In genomic region chr5:172003750-172004149, GRCh38 we compare ENCODE assay signal across 1 cellular context.
TF ChIP-seq lines count a peak whose summit lies in the region.

No MANE protein-coding gene starts in this region.

TF ChIP-seq in GM23338, 12 proteins besides CTCF, POLR2A, EP300 and RAD21:
- TF ChIP-seq NANOG (IDR thresholded peaks at IDR 0.05; ENCODE audit: borderline replicate concordance) (no peak), STAT1 (IDR thresholded peaks at IDR 0.05; ENCODE audit: unreplicated experiment) (no peak), ZNF114 (CRISPR knock-in tag; IDR thresholded peaks at IDR 0.05) (no peak), ETS1 (IDR thresholded peaks at IDR 0.05) (no peak), CREB1 (CRISPR knock-in tag; IDR thresholded peaks at IDR 0.05; ENCODE audit: low read depth) (no peak), EZH2phosphoT487 (IDR thresholded peaks at IDR 0.05; ENCODE audit: unreplicated experiment) (no peak), ZNF331 (CRISPR knock-in tag; IDR thresholded peaks at IDR 0.05; ENCODE audit: low read depth) (no peak), JUNB (IDR thresholded peaks at IDR 0.05; ENCODE audit: unreplicated experiment) (no peak), EZH2 (IDR thresholded peaks at IDR 0.05; ENCODE audit: low read depth, unreplicated experiment) (no peak), POLR2AphosphoS5 (IDR thresholded peaks at IDR 0.05; ENCODE audit: low read depth) (no peak)
- TF ChIP-seq, protein P1, sequence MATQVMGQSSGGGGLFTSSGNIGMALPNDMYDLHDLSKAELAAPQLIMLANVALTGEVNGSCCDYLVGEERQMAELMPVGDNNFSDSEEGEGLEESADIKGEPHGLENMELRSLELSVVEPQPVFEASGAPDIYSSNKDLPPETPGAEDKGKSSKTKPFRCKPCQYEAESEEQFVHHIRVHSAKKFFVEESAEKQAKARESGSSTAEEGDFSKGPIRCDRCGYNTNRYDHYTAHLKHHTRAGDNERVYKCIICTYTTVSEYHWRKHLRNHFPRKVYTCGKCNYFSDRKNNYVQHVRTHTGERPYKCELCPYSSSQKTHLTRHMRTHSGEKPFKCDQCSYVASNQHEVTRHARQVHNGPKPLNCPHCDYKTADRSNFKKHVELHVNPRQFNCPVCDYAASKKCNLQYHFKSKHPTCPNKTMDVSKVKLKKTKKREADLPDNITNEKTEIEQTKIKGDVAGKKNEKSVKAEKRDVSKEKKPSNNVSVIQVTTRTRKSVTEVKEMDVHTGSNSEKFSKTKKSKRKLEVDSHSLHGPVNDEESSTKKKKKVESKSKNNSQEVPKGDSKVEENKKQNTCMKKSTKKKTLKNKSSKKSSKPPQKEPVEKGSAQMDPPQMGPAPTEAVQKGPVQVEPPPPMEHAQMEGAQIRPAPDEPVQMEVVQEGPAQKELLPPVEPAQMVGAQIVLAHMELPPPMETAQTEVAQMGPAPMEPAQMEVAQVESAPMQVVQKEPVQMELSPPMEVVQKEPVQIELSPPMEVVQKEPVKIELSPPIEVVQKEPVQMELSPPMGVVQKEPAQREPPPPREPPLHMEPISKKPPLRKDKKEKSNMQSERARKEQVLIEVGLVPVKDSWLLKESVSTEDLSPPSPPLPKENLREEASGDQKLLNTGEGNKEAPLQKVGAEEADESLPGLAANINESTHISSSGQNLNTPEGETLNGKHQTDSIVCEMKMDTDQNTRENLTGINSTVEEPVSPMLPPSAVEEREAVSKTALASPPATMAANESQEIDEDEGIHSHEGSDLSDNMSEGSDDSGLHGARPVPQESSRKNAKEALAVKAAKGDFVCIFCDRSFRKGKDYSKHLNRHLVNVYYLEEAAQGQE (IDR thresholded peaks at IDR 0.05; ENCODE audit: unreplicated experiment), result no peak
- TF ChIP-seq, protein P2, sequence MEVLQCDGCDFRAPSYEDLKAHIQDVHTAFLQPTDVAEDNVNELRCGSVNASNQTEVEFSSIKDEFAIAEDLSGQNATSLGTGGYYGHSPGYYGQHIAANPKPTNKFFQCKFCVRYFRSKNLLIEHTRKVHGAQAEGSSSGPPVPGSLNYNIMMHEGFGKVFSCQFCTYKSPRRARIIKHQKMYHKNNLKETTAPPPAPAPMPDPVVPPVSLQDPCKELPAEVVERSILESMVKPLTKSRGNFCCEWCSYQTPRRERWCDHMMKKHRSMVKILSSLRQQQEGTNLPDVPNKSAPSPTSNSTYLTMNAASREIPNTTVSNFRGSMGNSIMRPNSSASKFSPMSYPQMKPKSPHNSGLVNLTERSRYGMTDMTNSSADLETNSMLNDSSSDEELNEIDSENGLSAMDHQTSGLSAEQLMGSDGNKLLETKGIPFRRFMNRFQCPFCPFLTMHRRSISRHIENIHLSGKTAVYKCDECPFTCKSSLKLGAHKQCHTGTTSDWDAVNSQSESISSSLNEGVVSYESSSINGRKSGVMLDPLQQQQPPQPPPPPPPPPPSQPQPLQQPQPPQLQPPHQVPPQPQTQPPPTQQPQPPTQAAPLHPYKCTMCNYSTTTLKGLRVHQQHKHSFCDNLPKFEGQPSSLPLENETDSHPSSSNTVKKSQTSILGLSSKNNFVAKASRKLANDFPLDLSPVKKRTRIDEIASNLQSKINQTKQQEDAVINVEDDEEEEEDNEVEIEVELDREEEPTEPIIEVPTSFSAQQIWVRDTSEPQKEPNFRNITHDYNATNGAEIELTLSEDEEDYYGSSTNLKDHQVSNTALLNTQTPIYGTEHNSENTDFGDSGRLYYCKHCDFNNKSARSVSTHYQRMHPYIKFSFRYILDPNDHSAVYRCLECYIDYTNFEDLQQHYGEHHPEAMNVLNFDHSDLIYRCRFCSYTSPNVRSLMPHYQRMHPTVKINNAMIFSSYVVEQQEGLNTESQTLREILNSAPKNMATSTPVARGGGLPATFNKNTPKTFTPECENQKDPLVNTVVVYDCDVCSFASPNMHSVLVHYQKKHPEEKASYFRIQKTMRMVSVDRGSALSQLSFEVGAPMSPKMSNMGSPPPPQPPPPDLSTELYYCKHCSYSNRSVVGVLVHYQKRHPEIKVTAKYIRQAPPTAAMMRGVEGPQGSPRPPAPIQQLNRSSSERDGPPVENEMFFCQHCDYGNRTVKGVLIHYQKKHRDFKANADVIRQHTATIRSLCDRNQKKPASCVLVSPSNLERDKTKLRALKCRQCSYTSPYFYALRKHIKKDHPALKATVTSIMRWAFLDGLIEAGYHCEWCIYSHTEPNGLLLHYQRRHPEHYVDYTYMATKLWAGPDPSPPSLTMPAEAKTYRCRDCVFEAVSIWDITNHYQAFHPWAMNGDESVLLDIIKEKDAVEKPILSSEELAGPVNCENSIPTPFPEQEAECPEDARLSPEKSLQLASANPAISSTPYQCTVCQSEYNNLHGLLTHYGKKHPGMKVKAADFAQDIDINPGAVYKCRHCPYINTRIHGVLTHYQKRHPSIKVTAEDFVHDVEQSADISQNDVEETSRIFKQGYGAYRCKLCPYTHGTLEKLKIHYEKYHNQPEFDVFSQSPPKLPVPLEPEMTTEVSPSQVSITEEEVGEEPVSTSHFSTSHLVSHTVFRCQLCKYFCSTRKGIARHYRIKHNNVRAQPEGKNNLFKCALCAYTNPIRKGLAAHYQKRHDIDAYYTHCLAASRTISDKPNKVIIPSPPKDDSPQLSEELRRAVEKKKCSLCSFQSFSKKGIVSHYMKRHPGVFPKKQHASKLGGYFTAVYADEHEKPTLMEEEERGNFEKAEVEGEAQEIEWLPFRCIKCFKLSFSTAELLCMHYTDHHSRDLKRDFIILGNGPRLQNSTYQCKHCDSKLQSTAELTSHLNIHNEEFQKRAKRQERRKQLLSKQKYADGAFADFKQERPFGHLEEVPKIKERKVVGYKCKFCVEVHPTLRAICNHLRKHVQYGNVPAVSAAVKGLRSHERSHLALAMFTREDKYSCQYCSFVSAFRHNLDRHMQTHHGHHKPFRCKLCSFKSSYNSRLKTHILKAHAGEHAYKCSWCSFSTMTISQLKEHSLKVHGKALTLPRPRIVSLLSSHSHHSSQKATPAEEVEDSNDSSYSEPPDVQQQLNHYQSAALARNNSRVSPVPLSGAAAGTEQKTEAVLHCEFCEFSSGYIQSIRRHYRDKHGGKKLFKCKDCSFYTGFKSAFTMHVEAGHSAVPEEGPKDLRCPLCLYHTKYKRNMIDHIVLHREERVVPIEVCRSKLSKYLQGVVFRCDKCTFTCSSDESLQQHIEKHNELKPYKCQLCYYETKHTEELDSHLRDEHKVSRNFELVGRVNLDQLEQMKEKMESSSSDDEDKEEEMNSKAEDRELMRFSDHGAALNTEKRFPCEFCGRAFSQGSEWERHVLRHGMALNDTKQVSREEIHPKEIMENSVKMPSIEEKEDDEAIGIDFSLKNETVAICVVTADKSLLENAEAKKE (CRISPR knock-in tag; IDR thresholded peaks at IDR 0.05), result no peak
